Comparison of ENCODE assay signal across 8 cellular contexts in genomic region chr11:64230209-64230984, GRCh38.
DNase-seq lines count a peak whose midpoint lies in the region; ATAC-seq lines count a peak whose summit lies in the region.

Gene DNAJC4 (plus strand): TSS chr11:64230548. CDS start chr11:64230855, 307 bp downstream.

- peak within 1 kb of the TSS; percentile 96 for H3K27ac ChIP-seq in caudate nucleus (ENCODE audit: low read depth, low read length)

- DNase-seq in NCI-H2196 treated with DMSO at 0.1 percent for 48 hours (lab: John Stamatoyannopoulos, UW; ENCODE audit: unreplicated experiment) (peak; percentile 80), caudate nucleus (lab: John Stamatoyannopoulos, UW) (peak in 57 of 61 donors; percentile 34 to 96 (median 82)), inferior parietal cortex (ENCODE audit: extremely low spot score) (peak; percentile 93), smooth muscle cell of the brain vasculature (ENCODE audit: low read depth, low spot score) (peak; percentile 76)
- peak; percentile 79 for DNase-seq in activated CD4-positive, CD25-positive, alpha-beta regulatory T cell treated with anti-CD3 and anti-CD28 coated beads, Interleukin-2, amount 50 U/mL, for 16 hours (ENCODE audit: low read depth, low spot score)

- peak; percentile 47 for ATAC-seq in GM18502 (IDR thresholded peaks at IDR 0.05; ENCODE audit: poor library complexity, unreplicated experiment)
- ATAC-seq in HG03060 (IDR thresholded peaks at IDR 0.05; ENCODE audit: low read depth, unreplicated experiment): peak; percentile 28
- no peak for ATAC-seq in GM21825 (IDR thresholded peaks at IDR 0.05; ENCODE audit: unreplicated experiment)
